In genomic region chr13:39777527-39778061, GRCh38 we compare ENCODE assay signal across 8 cellular contexts.
A peak's percentile ranks its signal among the peaks of the same experiment; 100 is the strongest.
DNase-seq lines count a peak whose midpoint lies in the region; ATAC-seq and TF ChIP-seq lines count a peak whose summit lies in the region.

No MANE protein-coding gene starts in this region.

- DNase-seq in NCI-H82 (lab: John Stamatoyannopoulos, UW) = peak; percentile 58
- no peak for DNase-seq in NCI-H82 treated with DMSO at 0.1 percent for 48 hours (lab: John Stamatoyannopoulos, UW; ENCODE audit: unreplicated experiment)
- peak; percentile 9 for DNase-seq in MM.1S
- DNase-seq in activated T-cell treated with anti-CD3 and anti-CD28 coated beads for 48 hours (ENCODE audit: low read depth) = peak; percentile 41
- peak; percentile 44 for DNase-seq in hepatic stellate cell (ENCODE audit: low spot score)
- DNase-seq in stimulated activated naive CD8-positive, alpha-beta T cell treated with anti-CD3 and anti-CD28 coated beads, Interleukin-15, amount 100 ng/mL, for 72 hours = peak; percentile 9 to 64

- no peaks in the 10 kb centered on the region for H3K27me3 ChIP-seq in MM.1S (replicated peaks; ENCODE audit: insufficient read depth, low read length)

- no peak overlapping the region for H2AFZ ChIP-seq in MM.1S (ENCODE audit: low read length)

- no peak overlapping the region for H3K4me3 ChIP-seq in MM.1S (ENCODE audit: low read length)

- H3K27me3 Mint-ChIP-seq in stimulated activated naive CD8-positive, alpha-beta T cell treated with anti-CD3 and anti-CD28 coated beads, Interleukin-15, amount 100 ng/mL, for 72 hours = no peaks in the 10 kb centered on the region

- TF ChIP-seq CTCF in MM.1S (IDR thresholded peaks at IDR 0.05; ENCODE audit: low read length) = peak; percentile 22

- H3K27ac ChIP-seq in MM.1S (ENCODE audit: low read length) = no peak overlapping the region

- H3K9me3 ChIP-seq in MM.1S (replicated peaks; ENCODE audit: insufficient read depth, low read length) = no peaks in the 10 kb centered on the region

- no peaks in the 10 kb centered on the region for H3K4me1 ChIP-seq in MM.1S (ENCODE audit: low read length)

- H3K79me2 ChIP-seq in MM.1S (ENCODE audit: low read length) = no peaks in the 10 kb centered on the region

- H3K4me1 Mint-ChIP-seq in stimulated activated naive CD8-positive, alpha-beta T cell treated with anti-CD3 and anti-CD28 coated beads, Interleukin-15, amount 100 ng/mL, for 72 hours = peaks cover 56% of the 10 kb centered on the region

- peak overlapping the region; percentile 60 to 62 for H3K4me3 Mint-ChIP-seq in stimulated activated naive CD8-positive, alpha-beta T cell treated with anti-CD3 and anti-CD28 coated beads, Interleukin-15, amount 100 ng/mL, for 72 hours

- peak; percentile 86 for ATAC-seq in stimulated activated naive CD8-positive, alpha-beta T cell treated with anti-CD3 and anti-CD28 coated beads, Interleukin-15, amount 100 ng/mL, for 72 hours
- no peak for ATAC-seq in GM21515 (IDR thresholded peaks at IDR 0.05; ENCODE audit: unreplicated experiment)
- ATAC-seq in HG03095 (IDR thresholded peaks at IDR 0.05; ENCODE audit: unreplicated experiment) = no peak

- H3F3A ChIP-seq in MM.1S (ENCODE audit: insufficient read depth, low read length) = no peaks in the 10 kb centered on the region

- H3K9me2 ChIP-seq in MM.1S (replicated peaks; ENCODE audit: insufficient read depth, low read length) = no peaks in the 10 kb centered on the region

- H3K9me3 Mint-ChIP-seq in stimulated activated naive CD8-positive, alpha-beta T cell treated with anti-CD3 and anti-CD28 coated beads, Interleukin-15, amount 100 ng/mL, for 72 hours = peaks cover 11 to 23% of the 10 kb centered on the region in 2 donors

- no peak overlapping the region for H3K9ac ChIP-seq in MM.1S (ENCODE audit: low read length)

- H3K36me3 ChIP-seq in MM.1S (replicated peaks; ENCODE audit: insufficient read depth, low read length) = no peaks in the 10 kb centered on the region

- H4K20me1 ChIP-seq in MM.1S (ENCODE audit: insufficient read depth, low read length) = no peaks in the 10 kb centered on the region

- peak overlapping the region; percentile 74 to 98 for H3K27ac Mint-ChIP-seq in stimulated activated naive CD8-positive, alpha-beta T cell treated with anti-CD3 and anti-CD28 coated beads, Interleukin-15, amount 100 ng/mL, for 72 hours

- H3K4me2 ChIP-seq in MM.1S (ENCODE audit: low read depth, low read length) = no peak overlapping the region
